Comparison of ENCODE assay signal across 11 cellular contexts in the genomic region with DNA sequence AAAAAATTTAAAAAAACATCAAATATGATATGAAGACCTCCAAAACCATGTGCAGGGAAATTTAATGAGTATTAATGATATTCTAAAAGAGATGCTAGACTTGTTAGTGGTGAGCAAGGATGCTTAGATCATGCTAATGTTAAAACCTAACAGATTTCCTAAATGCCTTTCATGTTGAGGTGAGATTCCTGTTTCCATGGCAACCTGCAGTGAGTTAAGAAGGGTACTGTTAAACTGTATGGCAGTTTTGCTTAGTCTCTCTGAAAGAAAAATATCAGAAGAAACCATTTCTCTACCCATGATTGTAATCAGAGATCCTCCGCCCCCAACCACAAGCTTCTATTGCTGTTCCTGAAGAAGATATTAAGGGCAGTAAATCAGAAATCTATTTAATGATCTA.
"Had no signal": no experiment of that assay in that cellular context is flagged by ENCODE, and none has a peak within 500 bp of the region (broad histone marks: within the 10 kb centered on the region; RNA-seq: fewer than 3 reads in every experiment).

No MANE protein-coding gene starts in this region.

- H3K4me3 ChIP-seq: adrenal gland, gastroesophageal sphincter, lung, thyroid gland had no signal

- H3K4me1 ChIP-seq: adrenal gland, gastroesophageal sphincter, thyroid gland had no signal

- H3K36me3 ChIP-seq: adrenal gland, gastroesophageal sphincter, thyroid gland had no signal

- FAIRE-seq: small intestine, urothelium cell line had no signal

- DNase-seq: activated naive CD4-positive, alpha-beta T cell treated with anti-CD3 and anti-CD28 coated beads, Interleukin-2, amount 50 U/mL, for 16 hours; adrenal gland; effector memory CD8-positive, alpha-beta T cell; left cardiac atrium; naive thymus-derived CD4-positive, alpha-beta T cell; right cardiac atrium; small intestine had no signal

- H3K27me3 ChIP-seq: adrenal gland, gastroesophageal sphincter, thyroid gland had no signal

- H3K9me3 ChIP-seq: adrenal gland, gastroesophageal sphincter, thyroid gland had no signal

- H3K27ac ChIP-seq: adrenal gland, gastroesophageal sphincter, thyroid gland had no signal

- ATAC-seq: effector memory CD8-positive, alpha-beta T cell; gastroesophageal sphincter; left cardiac atrium; naive thymus-derived CD4-positive, alpha-beta T cell; right cardiac atrium had no signal
